Comparison of ENCODE assay signal across 1 cellular context in genomic region chrX:135651647-135652295, GRCh38.
TF ChIP-seq lines count a peak whose summit lies in the region.

No MANE protein-coding gene starts in this region.

TF ChIP-seq in HepG2, 621 proteins besides CTCF, POLR2A, EP300 and RAD21 (continued from another document):
- TF ChIP-seq ZFX (CRISPR knock-in tag; IDR thresholded peaks at IDR 0.05; ENCODE audit: low read depth) (no peak), MTERF4 (CRISPR knock-in tag; IDR thresholded peaks at IDR 0.05) (no peak), KAT2B (IDR thresholded peaks at IDR 0.05; ENCODE audit: borderline replicate concordance, low read depth, low read length) (peak; percentile 97), TEAD3 (CRISPR knock-in tag; optimal IDR thresholded peaks at IDR 0.05; ENCODE audit: borderline replicate concordance) (no peak), ZNF484 (CRISPR knock-in tag; IDR thresholded peaks at IDR 0.05; ENCODE audit: borderline replicate concordance, low read depth) (no peak), THAP9 (CRISPR knock-in tag; IDR thresholded peaks at IDR 0.05; ENCODE audit: borderline replicate concordance) (no peak), ZNF496 (CRISPR knock-in tag; IDR thresholded peaks at IDR 0.05; ENCODE audit: insufficient replicate concordance) (no peak), HCFC1 (IDR thresholded peaks at IDR 0.05; ENCODE audit: low read depth, low read length) (no peak), NCOA1 (CRISPR knock-in tag; IDR thresholded peaks at IDR 0.05) (no peak), NR2F1 (CRISPR knock-in tag; IDR thresholded peaks at IDR 0.05) (0 out of 4 replicates have a peak, but pooled peaks of 1 of the 2 experiments have one; percentile 29), HOXA3 (CRISPR knock-in tag; IDR thresholded peaks at IDR 0.05) (no peak), ZNF512 (CRISPR knock-in tag; IDR thresholded peaks at IDR 0.05) (no peak), MAFK (conservative IDR thresholded peaks at IDR 0.05 in 1 of 2, IDR thresholded peaks at IDR 0.05 in 1 of 2; ENCODE audit: low read length in 2 of 2) (no peak), DBP (CRISPR knock-in tag; IDR thresholded peaks at IDR 0.05; ENCODE audit: not compliant biosample characterization) (no peak), ZNF768 (CRISPR knock-in tag; IDR thresholded peaks at IDR 0.05) (no peak), NR2F6 (IDR thresholded peaks at IDR 0.05) (peak; percentile 15; the same call in 1 of the 2 replicates), NR2F6 (CRISPR knock-in tag; IDR thresholded peaks at IDR 0.05) (no peak)
